ENCODE assay signal across 8 cellular contexts in the genomic region with DNA sequence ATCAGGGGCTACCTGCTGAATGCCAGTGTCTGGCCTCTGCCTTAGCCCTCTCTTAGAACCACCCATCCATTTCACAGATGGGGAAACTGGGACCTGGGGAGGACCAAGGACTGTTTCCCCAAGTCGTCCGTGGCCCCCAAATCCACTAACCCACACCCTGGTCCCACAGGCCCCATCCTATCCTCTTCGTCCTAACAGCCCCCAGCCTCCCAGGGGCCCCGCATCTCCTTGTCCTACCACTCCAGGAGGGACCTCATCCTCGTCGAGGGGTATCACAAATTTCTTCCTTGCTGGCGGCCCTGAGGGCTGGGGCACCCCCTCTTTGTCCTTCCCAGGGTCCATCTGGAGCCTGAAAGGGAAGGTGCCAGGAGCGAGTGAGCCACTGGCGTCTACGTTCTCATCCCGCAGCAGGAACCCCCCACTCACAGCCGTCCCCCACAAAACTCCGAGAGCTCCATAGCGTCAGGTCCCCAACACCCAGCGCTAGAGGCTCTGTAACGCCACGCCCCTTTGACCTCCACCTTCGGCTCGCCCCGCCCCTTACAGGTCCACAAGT. TPM values are rescaled to one million over a fixed set of nuclear protein-coding genes. Genes with fewer than 3 reads are reported as not detected.
A peak's percentile ranks its signal among the peaks of the same experiment; 100 is the strongest.
DNase-seq lines count a peak whose midpoint lies in the region; ATAC-seq, FAIRE-seq and TF ChIP-seq lines count a peak whose summit lies in the region.

No MANE protein-coding gene starts in this region.

- TF ChIP-seq CTCF in kidney (IDR thresholded peaks at IDR 0.05; ENCODE audit: borderline replicate concordance, extremely low read depth, insufficient read depth), result no peak

- peak overlapping the region; percentile 94 for H3K4me3 ChIP-seq in Karpas-422 (ENCODE audit: low read length)
- H3K4me3 ChIP-seq in kidney (ENCODE audit: low read length in 2 of 2), result peak overlapping the region; percentile 73 to 83

- peak overlapping the region; percentile 100 for H3K4me2 ChIP-seq in Karpas-422 (ENCODE audit: low read depth, low read length, poor library complexity, severe bottlenecking)

- peaks cover 14% of the 10 kb centered on the region for H3K79me2 ChIP-seq in Karpas-422 (ENCODE audit: low read length)

- H3K4me1 ChIP-seq in Karpas-422 (ENCODE audit: low read length) (peaks cover 46% of the 10 kb centered on the region), kidney (ENCODE audit: control insufficient read depth in 1 of 2, insufficient read depth in 1 of 2, low read depth in 1 of 2, low read length in 2 of 2) (peaks cover 0 to 16% of the 10 kb centered on the region in 2 donors)

- H2AFZ ChIP-seq in Karpas-422 (ENCODE audit: low read length), result 0 out of 2 replicates have a peak overlapping the region, but pooled peaks have one; percentile 39

- no peaks in the 10 kb centered on the region for H4K20me1 ChIP-seq in Karpas-422 (ENCODE audit: insufficient read depth, low read depth, low read length)

- peak overlapping the region; percentile 67 for H3K27ac ChIP-seq in Karpas-422 (ENCODE audit: low read length)
- peak overlapping the region; percentile 97 for H3K27ac ChIP-seq in kidney (ENCODE audit: low read depth in 2 of 2, low read length in 2 of 2)

- peak overlapping the region; percentile 93 for H3K4me3 Mint-ChIP-seq in stimulated activated effector memory CD8-positive, alpha-beta T cell treated with anti-CD3 and anti-CD28 coated beads, Interleukin-12 subunit alpha, Interleukin-12 subunit beta, amount 100 ng/mL, for 72 hours

- FAIRE-seq in kidney (lab: Jason Lieb, UNC), result no peak

- H3K4me1 Mint-ChIP-seq in stimulated activated effector memory CD8-positive, alpha-beta T cell treated with anti-CD3 and anti-CD28 coated beads, Interleukin-12 subunit alpha, Interleukin-12 subunit beta, amount 100 ng/mL, for 72 hours, result peaks cover 69% of the 10 kb centered on the region

- H3K27ac Mint-ChIP-seq in activated naive CD4-positive, alpha-beta T cell treated with anti-CD3 and anti-CD28 coated beads, Interleukin-2, amount 50 U/mL, for 72 hours, result peak overlapping the region; percentile 87 to 98
- H3K27ac Mint-ChIP-seq in stimulated activated effector memory CD8-positive, alpha-beta T cell treated with anti-CD3 and anti-CD28 coated beads, Interleukin-12 subunit alpha, Interleukin-12 subunit beta, amount 100 ng/mL, for 72 hours, result peak overlapping the region; percentile 95

- no peaks in the 10 kb centered on the region for H3K27me3 ChIP-seq in Karpas-422 (ENCODE audit: low read length)

- no peak for ATAC-seq in activated naive CD4-positive, alpha-beta T cell treated with anti-CD3 and anti-CD28 coated beads, Interleukin-2, amount 50 U/mL, for 72 hours
- ATAC-seq in stimulated activated effector memory CD8-positive, alpha-beta T cell treated with anti-CD3 and anti-CD28 coated beads, Interleukin-12 subunit alpha, Interleukin-12 subunit beta, amount 100 ng/mL, for 72 hours, result no peak
- no peak for ATAC-seq in HG02642 (IDR thresholded peaks at IDR 0.05; ENCODE audit: poor library complexity, unreplicated experiment)

- peaks cover 0 to 14% of the 10 kb centered on the region in 2 donors for H3K36me3 Mint-ChIP-seq in activated naive CD4-positive, alpha-beta T cell treated with anti-CD3 and anti-CD28 coated beads, Interleukin-2, amount 50 U/mL, for 72 hours
- H3K36me3 Mint-ChIP-seq in stimulated activated effector memory CD8-positive, alpha-beta T cell treated with anti-CD3 and anti-CD28 coated beads, Interleukin-12 subunit alpha, Interleukin-12 subunit beta, amount 100 ng/mL, for 72 hours, result peaks cover 48% of the 10 kb centered on the region

- H3K36me3 ChIP-seq in Karpas-422 (ENCODE audit: insufficient read depth, low read length) (no peaks in the 10 kb centered on the region), kidney (ENCODE audit: control insufficient read depth in 1 of 2, insufficient read depth in 2 of 2, low read length in 2 of 2) (peaks cover 0 to 6% of the 10 kb centered on the region in 2 donors)

- DNase-seq in Karpas-422 (no peak), kidney (no peak), cortex of kidney (lab: John Stamatoyannopoulos, UW) (no peak), NCI-H446 (lab: John Stamatoyannopoulos, UW) (no peak), NCI-H1436 treated with DMSO at 0.1 percent for 48 hours (lab: John Stamatoyannopoulos, UW) (no peak)
- no peak for DNase-seq in activated naive CD4-positive, alpha-beta T cell treated with anti-CD3 and anti-CD28 coated beads, Interleukin-2, amount 50 U/mL, for 72 hours (ENCODE audit: low spot score in 2 of 2)
- DNase-seq in stimulated activated effector memory CD8-positive, alpha-beta T cell treated with anti-CD3 and anti-CD28 coated beads, Interleukin-12 subunit alpha, Interleukin-12 subunit beta, amount 100 ng/mL, for 72 hours (ENCODE audit: low spot score in 2 of 2), result no peak

- H3K9ac ChIP-seq in Karpas-422 (ENCODE audit: low read length), result peak overlapping the region; percentile 97
- H3K9ac ChIP-seq in kidney (ENCODE audit: low read length in 2 of 2), result peak overlapping the region; percentile 63 to 92

- no peaks in the 10 kb centered on the region for H3K9me2 ChIP-seq in Karpas-422 (replicated peaks; ENCODE audit: insufficient read depth, low read length)

- H3K9me3 Mint-ChIP-seq in activated naive CD4-positive, alpha-beta T cell treated with anti-CD3 and anti-CD28 coated beads, Interleukin-2, amount 50 U/mL, for 72 hours, result no peaks in the 10 kb centered on the region
- H3K9me3 Mint-ChIP-seq in stimulated activated effector memory CD8-positive, alpha-beta T cell treated with anti-CD3 and anti-CD28 coated beads, Interleukin-12 subunit alpha, Interleukin-12 subunit beta, amount 100 ng/mL, for 72 hours, result no peaks in the 10 kb centered on the region

- no peaks in the 10 kb centered on the region for H3K9me3 ChIP-seq in Karpas-422 (ENCODE audit: low read length)
- H3K9me3 ChIP-seq in kidney (ENCODE audit: control insufficient read depth in 1 of 2, low read length in 2 of 2), result no peaks in the 10 kb centered on the region

- intact Hi-C loops in kidney (cut with DNase I), result no loop called here

RNA-seq across cellular contexts. Expression of a gene that starts 0.6 kb away (rescaled TPM):
- total RNA-seq in Karpas-422 (2014; rRNA removed; shearing (Covaris generic); ENCODE audit: low replicate concordance), result 121 and 175 TPM in 2 replicates
- total RNA-seq in activated naive CD4-positive, alpha-beta T cell treated with anti-CD3 and anti-CD28 coated beads, Interleukin-2, amount 50 U/mL, for 72 hours, result 10 to 100 TPM in 1 of 2 donors, 1 to 10 TPM in 1; 9.7 to 60.7 TPM
- total RNA-seq in kidney, result 60.8 TPM
- polyA plus RNA-seq in kidney (ENCODE audit: insufficient read depth, low read depth, low replicate concordance), result 107 TPM

RNA-seq across cellular contexts. Expression of a gene that starts 16.7 kb away (rescaled TPM):
- total RNA-seq in Karpas-422 (2014; rRNA removed; shearing (Covaris generic); ENCODE audit: low replicate concordance), result 6.6 and 10.5 TPM in 2 replicates
- total RNA-seq in activated naive CD4-positive, alpha-beta T cell treated with anti-CD3 and anti-CD28 coated beads, Interleukin-2, amount 50 U/mL, for 72 hours, result 10 to 100 TPM in 1 of 2 donors, 1 to 10 TPM in 1; 6.8 to 14.1 TPM
- 3.9 TPM for total RNA-seq in kidney
- 2.4 TPM for polyA plus RNA-seq in kidney (ENCODE audit: insufficient read depth, low read depth, low replicate concordance)

RNA-seq across cellular contexts. Expression of a gene that starts 18.2 kb away (rescaled TPM):
- total RNA-seq in Karpas-422 (2014; rRNA removed; shearing (Covaris generic); ENCODE audit: low replicate concordance), result 1.0 and 1.1 TPM in 2 replicates
- total RNA-seq in activated naive CD4-positive, alpha-beta T cell treated with anti-CD3 and anti-CD28 coated beads, Interleukin-2, amount 50 U/mL, for 72 hours, result 10 to 100 TPM; 10.9 to 52.2 TPM
- total RNA-seq in kidney, result 32.4 TPM
- 21.4 TPM for polyA plus RNA-seq in kidney (ENCODE audit: insufficient read depth, low read depth, low replicate concordance)

RNA-seq across cellular contexts. Expression of a gene that starts 44.7 kb away (rescaled TPM):
- total RNA-seq in Karpas-422 (2014; rRNA removed; shearing (Covaris generic); ENCODE audit: low replicate concordance), result 2.5 and 4.0 TPM in 2 replicates
- 10 to 100 TPM; 19.9 to 37.6 TPM for total RNA-seq in activated naive CD4-positive, alpha-beta T cell treated with anti-CD3 and anti-CD28 coated beads, Interleukin-2, amount 50 U/mL, for 72 hours
- 0.98 TPM for total RNA-seq in kidney
- polyA plus RNA-seq in kidney (ENCODE audit: insufficient read depth, low read depth, low replicate concordance), result 0.73 TPM

RNA-seq across cellular contexts. Expression of a gene that starts 52.7 kb away (rescaled TPM):
- total RNA-seq in Karpas-422 (2014; rRNA removed; shearing (Covaris generic); ENCODE audit: low replicate concordance), result 15.4 and 23.4 TPM in 2 replicates
- total RNA-seq in activated naive CD4-positive, alpha-beta T cell treated with anti-CD3 and anti-CD28 coated beads, Interleukin-2, amount 50 U/mL, for 72 hours, result 10 to 100 TPM; 26.3 to 27.1 TPM
- 19.0 TPM for total RNA-seq in kidney
- 16.7 TPM for polyA plus RNA-seq in kidney (ENCODE audit: insufficient read depth, low read depth, low replicate concordance)
